Comparison of ENCODE assay signal across 10 cellular contexts in the genomic region with DNA sequence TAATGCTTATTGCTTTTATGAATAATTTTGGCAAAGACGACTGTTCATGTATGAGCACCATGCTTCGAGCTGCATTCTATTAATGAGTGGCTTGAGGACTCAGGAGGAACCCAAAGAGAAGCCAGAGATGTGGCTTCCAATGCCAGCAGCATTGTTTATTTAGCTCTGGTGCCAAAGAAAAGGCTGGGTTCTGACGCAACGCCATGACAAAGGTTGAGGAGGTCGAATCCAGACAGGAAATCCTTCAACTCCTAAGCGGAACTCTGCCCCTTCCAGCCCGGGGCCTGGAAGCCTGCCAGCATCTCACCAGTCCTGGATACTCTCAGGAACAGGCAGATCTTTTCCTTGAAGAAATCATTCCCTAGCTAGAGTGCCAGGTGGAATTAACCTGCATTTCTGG.
A peak's percentile ranks its signal among the peaks of the same experiment; 100 is the strongest.
DNase-seq lines count a peak whose midpoint lies in the region; ATAC-seq and TF ChIP-seq lines count a peak whose summit lies in the region.
"Had no signal": no experiment of that assay in that cellular context is flagged by ENCODE, and none has a peak within 500 bp of the region (broad histone marks: within the 10 kb centered on the region; RNA-seq: fewer than 3 reads in every experiment).

No MANE protein-coding gene starts in this region.

- TF ChIP-seq POLR2A in breast epithelium (IDR thresholded peaks at IDR 0.05), result no peak

- DNase-seq in MG63, result peak; percentile 96
- DNase-seq in breast epithelium (ENCODE audit: low spot score in 2 of 2), result peak; percentile 88 to 89
- DNase-seq in left kidney (ENCODE audit: low read depth, low spot score), result peak; percentile 39
- peak; percentile 94 for DNase-seq in upper lobe of right lung
- no peak for DNase-seq in stimulated activated CD4-positive, alpha-beta T cell treated with anti-CD3 and anti-CD28 coated beads, Interleukin-12 subunit alpha, Interleukin-12 subunit beta, amount 100 ng/mL, for 4 hours
- DNase-seq: NCI-H1092 treated with DMSO at 0.1 percent for 48 hours; stimulated activated CD4-positive, alpha-beta T cell treated with anti-CD3 and anti-CD28 coated beads, Interleukin-2, amount 100 ng/mL, for 48 hours had no signal

- peaks cover 0 to 15% of the 10 kb centered on the region in 2 donors for H3K4me1 ChIP-seq in breast epithelium
- H3K4me1 ChIP-seq in upper lobe of right lung, result peaks cover 34% of the 10 kb centered on the region

- no peaks in the 10 kb centered on the region for H3K9me3 ChIP-seq in MG63
- H3K9me3 ChIP-seq in breast epithelium, result no peaks in the 10 kb centered on the region
- H3K9me3 ChIP-seq in upper lobe of right lung, result no peaks in the 10 kb centered on the region

- TF ChIP-seq CTCF in breast epithelium (IDR thresholded peaks at IDR 0.05), result no peak
- TF ChIP-seq CTCF in upper lobe of right lung (IDR thresholded peaks at IDR 0.05), result no peak

- intact Hi-C loops in breast epithelium (cut with DNase I; ENCODE audit: low total_unique reads) (no loop called here), upper lobe of right lung (cut with DNase I) (no loop called here)

- no peaks in the 10 kb centered on the region for H3K36me3 ChIP-seq in MG63
- no peaks in the 10 kb centered on the region for H3K36me3 ChIP-seq in breast epithelium
- H3K36me3 ChIP-seq in upper lobe of right lung, result peaks cover 4% of the 10 kb centered on the region

- no peaks in the 10 kb centered on the region; the same call in 1 of the 2 replicates for H3K27me3 ChIP-seq in MG63
- H3K27me3 ChIP-seq in breast epithelium, result no peaks in the 10 kb centered on the region
- no peaks in the 10 kb centered on the region for H3K27me3 ChIP-seq in upper lobe of right lung

- H3K27ac ChIP-seq in breast epithelium (peak overlapping the region; percentile 48 to 52), upper lobe of right lung (no peak overlapping the region)

- H3K4me3 ChIP-seq in MG63, result no peak overlapping the region
- no peak overlapping the region for H3K4me3 ChIP-seq in breast epithelium
- H3K4me3 ChIP-seq in upper lobe of right lung, result no peak overlapping the region

- ATAC-seq in upper lobe of right lung (peak; percentile 79), HG03571 (IDR thresholded peaks at IDR 0.05; ENCODE audit: unreplicated experiment) (no peak), GM18868 (IDR thresholded peaks at IDR 0.05; ENCODE audit: unreplicated experiment) (no peak), GM18870 (IDR thresholded peaks at IDR 0.05; ENCODE audit: unreplicated experiment) (no peak)
